ENCODE assay signal across 15 cellular contexts in genomic region chr14:74917646-74918081, GRCh38. TPM values are rescaled to one million over a fixed set of nuclear protein-coding genes. Genes with fewer than 3 reads are reported as not detected.
DNase-seq lines count a peak whose midpoint lies in the region; ATAC-seq and TF ChIP-seq lines count a peak whose summit lies in the region.
"Had no signal": no experiment of that assay in that cellular context is flagged by ENCODE, and none has a peak within 500 bp of the region (broad histone marks: within the 10 kb centered on the region; RNA-seq: fewer than 3 reads in every experiment).

No MANE protein-coding gene starts in this region.

- peak overlapping the region in 4 of 5 experiments; percentile 26 to 68 (median 45) for H3K27ac Mint-ChIP-seq in brain
- H3K27ac Mint-ChIP-seq: activated T-helper 2 cell treated with anti-CD3 and anti-CD28 coated beads, Interferon-gamma antibody, Interleukin-2, Interleukin-4, amounts not matched to agents 10 μg/mL and 5 μg/mL and 100 μg/mL, durations not matched to agents 14 hours and 24 hours and 36 hours had no signal

- peaks cover 3% of the 10 kb centered on the region for H3K27me3 Mint-ChIP-seq in brain
- H3K27me3 Mint-ChIP-seq: naive B cell had no signal

- H3K36me3 Mint-ChIP-seq in brain: peaks cover 5% of the 10 kb centered on the region
- H3K36me3 Mint-ChIP-seq: naive B cell had no signal

- H3K9me3 Mint-ChIP-seq in brain: no peaks in the 10 kb centered on the region
- H3K9me3 Mint-ChIP-seq: activated T-helper 2 cell treated with anti-CD3 and anti-CD28 coated beads, Interferon-gamma antibody, Interleukin-2, Interleukin-4, amounts not matched to agents 10 μg/mL and 5 μg/mL and 100 μg/mL, durations not matched to agents 14 hours and 24 hours and 36 hours; naive B cell had no signal

- H3K4me1 Mint-ChIP-seq in brain: peaks cover 42% of the 10 kb centered on the region

- intact Hi-C loops in left ventricle myocardium superior (cut with micrococcal nuclease): loop anchor here (10.0 kb wide), 1 partner anchor 167 kb away; no protein-coding TSS in a partner anchor
- intact Hi-C loops in posterior vena cava (cut with DNase I): no loop called here

- no peak for TF ChIP-seq CTCF in brain (conservative IDR thresholded peaks at IDR 0.05)

- DNase-seq in A172 (ENCODE audit: low spot score) (peak; percentile 3), left ventricle myocardium superior (peak; percentile 85), posterior vena cava (ENCODE audit: low spot score) (peak; percentile 88), NCI-H1417 (lab: John Stamatoyannopoulos, UW) (no peak), H4 (ENCODE audit: low spot score) (no peak), inferior parietal cortex (ENCODE audit: extremely low spot score) (no peak)
- DNase-seq in effector CD4-positive, alpha-beta T cell: no peak
- DNase-seq: ACHN; activated CD4-positive, alpha-beta T cell treated with anti-CD3 and anti-CD28 coated beads, Interleukin-2, amount 50 U/mL, for 1 hour; naive B cell; NCI-H1105 treated with DMSO at 0.1 percent for 48 hours; OCI-M1; transverse colon had no signal

- H3K4me3 Mint-ChIP-seq in brain: no peak overlapping the region
- H3K4me3 Mint-ChIP-seq: naive B cell had no signal

- peak; percentile 69 for ATAC-seq in left ventricle myocardium superior

RNA-seq across cellular contexts. Expression of gene RPS6KL1, which starts 5.4 kb away (rescaled TPM):
- total RNA-seq in A172 (2014; rRNA removed; shearing (Covaris generic)): not detected in 2 replicates
- polyA plus RNA-seq in brain (ENCODE audit: insufficient read depth, low read depth, low replicate concordance): 35.8 TPM
- total RNA-seq in left ventricle myocardium superior: 18.6 TPM
- total RNA-seq in posterior vena cava: 10 to 100 TPM in 1 of 2 donors, 1 to 10 TPM in 1; 9.6 to 17.0 TPM
- total RNA-seq in H4 (2014; rRNA removed; shearing (Covaris generic)): not detected in 2 replicates

RNA-seq across cellular contexts. Expression of gene DLST, which starts 35.9 kb away (rescaled TPM):
- total RNA-seq in A172 (2014; rRNA removed; shearing (Covaris generic)): 17.3 and 26.5 TPM in 2 replicates
- 89.0 TPM for polyA plus RNA-seq in brain (ENCODE audit: insufficient read depth, low read depth, low replicate concordance)
- total RNA-seq in left ventricle myocardium superior (241 TPM), posterior vena cava (10 to 100 TPM; 70.4 to 85.0 TPM)
- 26.1 and 29.9 TPM in 2 replicates for total RNA-seq in H4 (2014; rRNA removed; shearing (Covaris generic))

RNA-seq across cellular contexts. Expression of gene PGF, which starts 37.7 kb away (rescaled TPM):
- total RNA-seq in A172 (2014; rRNA removed; shearing (Covaris generic)): 2.2 and 8.8 TPM in 2 replicates
- polyA plus RNA-seq in brain (ENCODE audit: insufficient read depth, low read depth, low replicate concordance): 21.8 TPM
- total RNA-seq in left ventricle myocardium superior (4.9 TPM), posterior vena cava (10 to 100 TPM in 1 of 2 donors, 1 to 10 TPM in 1; 7.7 to 11.2 TPM)
- total RNA-seq in H4 (2014; rRNA removed; shearing (Covaris generic)): 2.6 and 3.1 TPM in 2 replicates

RNA-seq across cellular contexts. Expression of gene PROX2, which starts 41.7 kb away (rescaled TPM):
- total RNA-seq in A172 (2014; rRNA removed; shearing (Covaris generic)): not detected in 2 replicates
- polyA plus RNA-seq in brain (ENCODE audit: insufficient read depth, low read depth, low replicate concordance): not detected
- total RNA-seq in left ventricle myocardium superior (not detected), posterior vena cava (not detected)
- not detected in 2 replicates for total RNA-seq in H4 (2014; rRNA removed; shearing (Covaris generic))

Comparison
In these comparisons a context has a peak if more than half of its experiments do, and no peak if none do; other contexts are left out.
1. DNase-seq: peak in A172 (single experiment), left ventricle myocardium superior (single experiment) and posterior vena cava (single experiment); none in NCI-H1417 (0 of 3), H4 (single experiment), inferior parietal cortex (single experiment) and effector CD4-positive, alpha-beta T cell (single experiment).
2. RNA of gene RPS6KL1, which starts 5.4 kb away (total RNA-seq): 18.6 TPM in left ventricle myocardium superior (single experiment) and 9.6 to 17.0 TPM in posterior vena cava; not detected in A172 and not detected in H4; every median in the first group is over 10 times any median in the second.